ENCODE assay signal across 32 cellular contexts in the genomic region with DNA sequence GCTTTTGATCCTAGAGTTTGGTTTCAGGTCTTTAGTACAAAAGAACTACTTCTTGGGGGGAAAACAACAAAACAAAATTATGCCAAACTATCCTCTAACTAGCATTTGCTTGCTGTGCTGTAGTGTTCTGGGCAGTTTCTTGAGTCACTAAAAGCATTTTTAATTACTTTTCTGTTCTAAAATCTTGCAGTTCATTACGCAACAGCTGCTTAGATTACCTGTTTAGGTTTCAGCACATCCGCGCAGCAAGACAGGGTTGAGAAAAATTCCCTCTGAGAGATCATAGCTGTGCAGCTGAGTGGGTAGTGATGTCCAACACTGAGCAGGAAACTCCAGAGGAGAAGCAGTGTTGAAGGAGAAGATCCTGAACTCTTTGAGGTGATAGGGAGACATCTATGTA. TPM values are rescaled to one million over a fixed set of nuclear protein-coding genes. Genes with fewer than 3 reads are reported as not detected.
"Had no signal": no experiment of that assay in that cellular context is flagged by ENCODE, and none has a peak within 500 bp of the region (broad histone marks: within the 10 kb centered on the region; RNA-seq: fewer than 3 reads in every experiment).

No MANE protein-coding gene starts in this region.

- H3K36me3 ChIP-seq: brain microvascular endothelial cell, esophagus squamous epithelium, gastrocnemius medialis, ovary, prostate gland, spleen, suprapubic skin, tibial nerve had no signal

- H3K27ac Mint-ChIP-seq: activated CD4-positive, alpha-beta memory T cell treated with anti-CD3 and anti-CD28 coated beads for 36 hours; activated naive CD4-positive, alpha-beta T cell treated with anti-CD3 and anti-CD28 coated beads for 36 hours; activated naive CD8-positive, alpha-beta T cell treated with anti-CD3 and anti-CD28 coated beads for 36 hours; activated T-helper 1 cell treated with anti-CD3 and anti-CD28 coated beads, Interleukin-12 subunit alpha, Interleukin-12 subunit beta, Interleukin-2, Interleukin-4 antibody, amounts not matched to agents 30 ng/mL and 10 ng/mL and 1 ng/mL, durations not matched to agents 14 hours and 24 hours and 36 hours; nephron had no signal

- H3K27me3 ChIP-seq: brain microvascular endothelial cell, esophagus squamous epithelium, gastrocnemius medialis, ovary, suprapubic skin, tibial nerve had no signal

- H3K9me3 Mint-ChIP-seq: activated CD4-positive, alpha-beta memory T cell treated with anti-CD3 and anti-CD28 coated beads for 36 hours; activated naive CD4-positive, alpha-beta T cell treated with anti-CD3 and anti-CD28 coated beads for 36 hours; activated naive CD8-positive, alpha-beta T cell treated with anti-CD3 and anti-CD28 coated beads for 36 hours; activated T-helper 1 cell treated with anti-CD3 and anti-CD28 coated beads, Interleukin-12 subunit alpha, Interleukin-12 subunit beta, Interleukin-2, Interleukin-4 antibody, amounts not matched to agents 30 ng/mL and 10 ng/mL and 1 ng/mL, durations not matched to agents 14 hours and 24 hours and 36 hours; nephron had no signal

- H3K4me1 Mint-ChIP-seq: activated naive CD8-positive, alpha-beta T cell treated with anti-CD3 and anti-CD28 coated beads for 36 hours; nephron had no signal

- H3K4me3 ChIP-seq: esophagus squamous epithelium, gastrocnemius medialis, ovary, prostate gland, spleen, suprapubic skin, tibial nerve had no signal

- H3K4me3 Mint-ChIP-seq: activated CD4-positive, alpha-beta memory T cell treated with anti-CD3 and anti-CD28 coated beads for 36 hours; activated naive CD4-positive, alpha-beta T cell treated with anti-CD3 and anti-CD28 coated beads for 36 hours; activated naive CD8-positive, alpha-beta T cell treated with anti-CD3 and anti-CD28 coated beads for 36 hours; activated T-helper 1 cell treated with anti-CD3 and anti-CD28 coated beads, Interleukin-12 subunit alpha, Interleukin-12 subunit beta, Interleukin-2, Interleukin-4 antibody, amounts not matched to agents 30 ng/mL and 10 ng/mL and 1 ng/mL, durations not matched to agents 14 hours and 24 hours and 36 hours; nephron had no signal

- H3K9me3 ChIP-seq: esophagus squamous epithelium, gastrocnemius medialis, ovary, prostate gland, spleen, suprapubic skin, tibial nerve had no signal

- DNase-seq: activated CD4-positive, alpha-beta memory T cell treated with anti-CD3 and anti-CD28 coated beads for 36 hours; activated CD4-positive, alpha-beta T cell treated with anti-CD3 and anti-CD28 coated beads for 4 hours; activated CD8-positive, alpha-beta memory T cell treated with anti-CD3 and anti-CD28 coated beads, Interleukin-2, amount 50 U/mL, for 4 hours; activated effector memory CD4-positive, alpha-beta T cell treated with anti-CD3 and anti-CD28 coated beads, Interleukin-2, amount 50 U/mL, for 16 hours; activated naive CD4-positive, alpha-beta T cell treated with anti-CD3 and anti-CD28 coated beads for 36 hours; activated naive CD8-positive, alpha-beta T cell treated with anti-CD3 and anti-CD28 coated beads for 36 hours; activated T-cell treated with anti-CD3 and anti-CD28 coated beads, Interleukin-2, amount 50 U/mL, for 1 hour; amniotic stem cell; brain microvascular endothelial cell; central memory CD4-positive, alpha-beta T cell; effector CD8-positive, alpha-beta T cell; esophagus squamous epithelium; gastrocnemius medialis; glutamatergic neuron; left cardiac atrium; left ventricle myocardium superior; ovary; retina; spleen; stimulated activated naive CD4-positive, alpha-beta T cell; T-helper 9 cell had no signal

- H3K4me1 ChIP-seq: esophagus squamous epithelium, gastrocnemius medialis, prostate gland had no signal

- ATAC-seq: gastrocnemius medialis, left cardiac atrium, left ventricle myocardium superior had no signal

- H3K36me3 Mint-ChIP-seq: activated CD4-positive, alpha-beta memory T cell treated with anti-CD3 and anti-CD28 coated beads for 36 hours; activated naive CD8-positive, alpha-beta T cell treated with anti-CD3 and anti-CD28 coated beads for 36 hours had no signal

- H3K27ac ChIP-seq: brain microvascular endothelial cell, epithelial cell of prostate, esophagus squamous epithelium, gastrocnemius medialis, ovary, prostate gland, spleen, suprapubic skin, tibial nerve, VCaP had no signal

RNA-seq across cellular contexts. Expression of a gene that starts 9.0 kb away (rescaled TPM):
- total RNA-seq: activated CD4-positive, alpha-beta memory T cell treated with anti-CD3 and anti-CD28 coated beads for 36 hours; activated CD8-positive, alpha-beta memory T cell treated with anti-CD3 and anti-CD28 coated beads for 36 hours; activated naive CD4-positive, alpha-beta T cell treated with anti-CD3 and anti-CD28 coated beads for 36 hours; activated naive CD8-positive, alpha-beta T cell treated with anti-CD3 and anti-CD28 coated beads for 36 hours; activated T-helper 1 cell treated with anti-CD3 and anti-CD28 coated beads, Interleukin-12 subunit alpha, Interleukin-12 subunit beta, Interleukin-2, Interleukin-4 antibody, amounts not matched to agents 30 ng/mL and 10 ng/mL and 1 ng/mL, durations not matched to agents 14 hours and 24 hours and 36 hours; dermis microvascular lymphatic vessel endothelial cell; gastrocnemius medialis; left ventricle myocardium superior; mucosa of gallbladder; T-helper 1 cell treated with Interleukin-12 subunit alpha and Interleukin-12 subunit beta and Interleukin-4 antibody, amounts not matched to agents 30 ng/mL and 1 ng/mL, for 36 hours had no signal
